In genomic region chr5:55821731-55822512, GRCh38 we compare ENCODE assay signal across 8 cellular contexts. TPM values are rescaled to one million over a fixed set of nuclear protein-coding genes. Genes with fewer than 3 reads are reported as not detected.
DNase-seq lines count a peak whose midpoint lies in the region; ATAC-seq and TF ChIP-seq lines count a peak whose summit lies in the region.

No MANE protein-coding gene starts in this region.

- H3K27ac Mint-ChIP-seq in activated CD4-positive, alpha-beta T cell treated with anti-CD3 and anti-CD28 coated beads for 36 hours, result no peak overlapping the region
- no peak overlapping the region for H3K27ac Mint-ChIP-seq in brain

- intact Hi-C loops in activated CD4-positive, alpha-beta T cell treated with anti-CD3 and anti-CD28 coated beads for 36 hours (cut with DNase I, micrococcal nuclease), result loop anchor here in 1 of 2 experiments (2.0 kb wide), 1 partner anchor 47 kb away; no protein-coding TSS in a partner anchor

- no peaks in the 10 kb centered on the region for H3K9me3 Mint-ChIP-seq in activated CD4-positive, alpha-beta T cell treated with anti-CD3 and anti-CD28 coated beads for 36 hours (ENCODE audit: low read depth)
- H3K9me3 Mint-ChIP-seq in brain, result no peaks in the 10 kb centered on the region

- peak overlapping the region; percentile 20 for H3K4me3 Mint-ChIP-seq in activated CD4-positive, alpha-beta T cell treated with anti-CD3 and anti-CD28 coated beads for 36 hours
- peak overlapping the region in 3 of 5 experiments; percentile 8 to 64 (median 57) for H3K4me3 Mint-ChIP-seq in brain

- no peaks in the 10 kb centered on the region for H3K36me3 Mint-ChIP-seq in activated CD4-positive, alpha-beta T cell treated with anti-CD3 and anti-CD28 coated beads for 36 hours (ENCODE audit: low read depth)
- no peaks in the 10 kb centered on the region for H3K36me3 Mint-ChIP-seq in brain

- no peaks in the 10 kb centered on the region for H3K36me3 ChIP-seq in stomach smooth muscle (ENCODE audit: control insufficient read depth in 2 of 2, insufficient read depth in 2 of 2, low read length in 2 of 2)

- no peaks in the 10 kb centered on the region for H3K9me3 ChIP-seq in stomach smooth muscle (ENCODE audit: control insufficient read depth in 2 of 2, low read length in 2 of 2)

- peaks cover 5 to 26% of the 10 kb centered on the region in 2 donors for H3K27me3 ChIP-seq in stomach smooth muscle (ENCODE audit: control insufficient read depth in 1 of 2, insufficient read depth in 2 of 2, low read length in 2 of 2)

- peak overlapping the region; percentile 37 to 44 for H3K4me3 ChIP-seq in stomach smooth muscle (ENCODE audit: low read length in 2 of 2)

- H3K27ac ChIP-seq in stomach smooth muscle (ENCODE audit: low read length), result no peak overlapping the region

- POLR2A ChIA-PET in activated CD4-positive, alpha-beta T cell treated with anti-CD3 and anti-CD28 coated beads for 36 hours (lab: Charles Lee), result no interaction called here

- peaks cover 9% of the 10 kb centered on the region for H3K4me1 Mint-ChIP-seq in activated CD4-positive, alpha-beta T cell treated with anti-CD3 and anti-CD28 coated beads for 36 hours
- H3K4me1 Mint-ChIP-seq in brain, result no peaks in the 10 kb centered on the region

- peak; percentile 18 for DNase-seq in activated CD4-positive, alpha-beta T cell treated with anti-CD3 and anti-CD28 coated beads for 36 hours
- DNase-seq in activated CD4-positive, alpha-beta T cell treated with anti-CD3 and anti-CD28 coated beads, Interleukin-2, amount 50 U/mL, for 1 hour, result no peak
- DNase-seq in iPS-NIHi11 (ENCODE audit: low spot score) (peak; percentile 58), NCI-H524 (lab: John Stamatoyannopoulos, UW) (no peak), NCI-H2171 (lab: John Stamatoyannopoulos, UW) (no peak)

- peaks cover 52% of the 10 kb centered on the region for H3K27me3 Mint-ChIP-seq in activated CD4-positive, alpha-beta T cell treated with anti-CD3 and anti-CD28 coated beads for 36 hours
- H3K27me3 Mint-ChIP-seq in brain, result peaks cover 8% of the 10 kb centered on the region

- CTCF ChIA-PET in activated CD4-positive, alpha-beta T cell treated with anti-CD3 and anti-CD28 coated beads for 36 hours (lab: Charles Lee), result interaction anchor here (0.6 kb wide), 1 partner anchor 226 kb away, joined by 3 read pairs; no protein-coding TSS in a partner anchor

- H3K4me1 ChIP-seq in stomach smooth muscle (ENCODE audit: control insufficient read depth, insufficient read depth, low read length), result no peaks in the 10 kb centered on the region

- ATAC-seq in activated CD4-positive, alpha-beta T cell treated with anti-CD3 and anti-CD28 coated beads for 36 hours, result no peak
- ATAC-seq in HG02885 (IDR thresholded peaks at IDR 0.05; ENCODE audit: poor library complexity, unreplicated experiment), result no peak

- TF ChIP-seq CTCF in brain (conservative IDR thresholded peaks at IDR 0.05), result no peak

- no peak overlapping the region for H3K9ac ChIP-seq in stomach smooth muscle (ENCODE audit: low read length in 2 of 2)

RNA-seq across cellular contexts. Expression of gene IL31RA, which starts 29.2 kb away (rescaled TPM):
- not detected for total RNA-seq in activated CD4-positive, alpha-beta T cell treated with anti-CD3 and anti-CD28 coated beads for 36 hours
- not detected for polyA plus RNA-seq in brain (ENCODE audit: insufficient read depth, low read depth, low replicate concordance)

Comparison
In these comparisons a context has a peak if more than half of its experiments do, and no peak if none do; other contexts are left out.
1. DNase-seq: peak in activated CD4-positive, alpha-beta T cell treated with anti-CD3 and anti-CD28 coated beads for 36 hours (single experiment) and iPS-NIHi11 (single experiment); none in activated CD4-positive, alpha-beta T cell treated with anti-CD3 and anti-CD28 coated beads, Interleukin-2, amount 50 U/mL, for 1 hour (single experiment), NCI-H524 (0 of 2) and NCI-H2171 (single experiment).